In the genomic region with DNA sequence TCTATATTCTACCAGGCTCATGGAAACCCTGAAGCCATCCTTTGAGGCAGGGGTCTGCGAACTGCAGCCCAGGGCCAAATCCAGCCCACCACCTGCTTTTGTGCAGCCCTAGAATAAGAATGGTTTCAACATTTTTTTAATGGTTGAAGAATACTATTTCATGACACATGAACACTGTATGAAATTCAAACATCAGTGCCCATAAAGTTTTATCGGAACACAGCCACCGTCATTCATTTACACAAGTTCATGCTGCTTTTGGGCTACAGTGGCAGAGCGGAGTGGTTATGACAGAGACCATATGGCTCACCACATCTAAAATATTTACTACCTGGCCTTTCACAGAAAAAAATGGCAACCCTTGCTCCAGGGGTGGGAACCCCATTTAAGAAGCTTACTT, we compare ENCODE assay signal across 2 cellular contexts.
TF ChIP-seq lines count a peak whose summit lies in the region.

No MANE protein-coding gene starts in this region.

TF ChIP-seq in SK-N-SH, 30 proteins besides CTCF, POLR2A, EP300 and RAD21 (continued from another document):
- TF ChIP-seq RCOR1 (IDR thresholded peaks at IDR 0.05; ENCODE audit: low read length) = no peak
- TF ChIP-seq TCF12 (IDR thresholded peaks at IDR 0.05) = no peak

TF ChIP-seq in SK-N-SH treated with all-trans-retinoic acid at 6 μM for 48 hours, 23 proteins besides CTCF, POLR2A, EP300 and RAD21 (continued from another document):
- TF ChIP-seq PATZ1 (CRISPR knock-in tag; IDR thresholded peaks at IDR 0.05; ENCODE audit: borderline replicate concordance) (no peak), BACH2 (CRISPR knock-in tag; IDR thresholded peaks at IDR 0.05; ENCODE audit: borderline replicate concordance) (no peak), OSR1 (CRISPR knock-in tag; IDR thresholded peaks at IDR 0.05) (no peak), PPARA (CRISPR knock-in tag; IDR thresholded peaks at IDR 0.05; ENCODE audit: borderline replicate concordance) (no peak), GLIS3 (CRISPR knock-in tag; IDR thresholded peaks at IDR 0.05) (no peak), TSHZ2 (CRISPR knock-in tag; IDR thresholded peaks at IDR 0.05) (no peak), ZFP30 (CRISPR knock-in tag; IDR thresholded peaks at IDR 0.05) (no peak), ZNF565 (CRISPR knock-in tag; conservative IDR thresholded peaks at IDR 0.05; ENCODE audit: low read depth) (no peak), ZNF70 (CRISPR knock-in tag; IDR thresholded peaks at IDR 0.05) (no peak), ZNF8 (CRISPR knock-in tag; IDR thresholded peaks at IDR 0.05) (no peak), TOX (CRISPR knock-in tag; IDR thresholded peaks at IDR 0.05; ENCODE audit: borderline replicate concordance) (no peak), ISL1 (CRISPR knock-in tag; IDR thresholded peaks at IDR 0.05) (no peak), ARNTL (CRISPR knock-in tag; IDR thresholded peaks at IDR 0.05; ENCODE audit: borderline replicate concordance, low read depth) (no peak), TCF4 (CRISPR knock-in tag; IDR thresholded peaks at IDR 0.05; ENCODE audit: borderline replicate concordance) (no peak)
- TF ChIP-seq, protein P1, sequence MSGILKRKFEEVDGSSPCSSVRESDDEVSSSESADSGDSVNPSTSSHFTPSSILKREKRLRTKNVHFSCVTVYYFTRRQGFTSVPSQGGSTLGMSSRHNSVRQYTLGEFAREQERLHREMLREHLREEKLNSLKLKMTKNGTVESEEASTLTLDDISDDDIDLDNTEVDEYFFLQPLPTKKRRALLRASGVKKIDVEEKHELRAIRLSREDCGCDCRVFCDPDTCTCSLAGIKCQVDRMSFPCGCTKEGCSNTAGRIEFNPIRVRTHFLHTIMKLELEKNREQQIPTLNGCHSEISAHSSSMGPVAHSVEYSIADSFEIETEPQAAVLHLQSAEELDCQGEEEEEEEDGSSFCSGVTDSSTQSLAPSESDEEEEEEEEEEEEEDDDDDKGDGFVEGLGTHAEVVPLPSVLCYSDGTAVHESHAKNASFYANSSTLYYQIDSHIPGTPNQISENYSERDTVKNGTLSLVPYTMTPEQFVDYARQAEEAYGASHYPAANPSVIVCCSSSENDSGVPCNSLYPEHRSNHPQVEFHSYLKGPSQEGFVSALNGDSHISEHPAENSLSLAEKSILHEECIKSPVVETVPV (CRISPR knock-in tag; IDR thresholded peaks at IDR 0.05) = no peak
